In the genomic region with DNA sequence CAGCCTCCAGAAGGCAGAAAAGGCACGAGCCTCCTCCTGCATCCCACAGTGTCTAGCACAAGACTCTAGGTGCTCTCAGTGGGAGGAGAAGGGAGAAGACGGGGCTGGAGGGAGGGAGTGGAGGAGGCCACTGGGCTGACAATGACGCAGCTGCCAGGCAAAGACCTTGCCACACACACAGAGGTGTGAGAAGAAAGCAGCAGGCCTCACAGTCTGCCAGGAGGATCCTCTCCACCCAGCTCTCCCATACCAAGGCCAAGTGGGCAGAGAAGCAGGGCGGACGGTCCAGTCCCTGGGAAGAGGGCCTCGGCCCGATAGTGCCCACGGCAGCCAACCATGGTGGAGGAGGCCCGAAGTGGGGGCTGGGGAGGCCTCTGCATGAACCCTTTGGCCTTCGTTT, we compare ENCODE assay signal across 19 cellular contexts.
DNase-seq lines count a peak whose midpoint lies in the region; FAIRE-seq and TF ChIP-seq lines count a peak whose summit lies in the region.
"Had no signal": no experiment of that assay in that cellular context is flagged by ENCODE, and none has a peak within 500 bp of the region (broad histone marks: within the 10 kb centered on the region; RNA-seq: fewer than 3 reads in every experiment).

No MANE protein-coding gene starts in this region.

- peaks cover 0 to 76% of the 10 kb centered on the region in 2 experiments; a peak in 3 of 4 replicates for H3K79me2 ChIP-seq in H1 (ENCODE audit: control insufficient read depth in 1 of 2, insufficient read depth in 2 of 2, low read length in 2 of 2)

- POLR2A ChIA-PET in H1 (lab: Charles Lee; ENCODE audit: partially characterized antibody), result interaction anchor here (2.3 kb wide), 1 partner anchor 12 kb away, joined by 7 read pairs; no protein-coding TSS in a partner anchor

- TF ChIP-seq CTCF in H1 (IDR thresholded peaks at IDR 0.05; ENCODE audit: control extremely low read depth in 1 of 3, insufficient read depth in 1 of 3, low read depth in 1 of 3, low read length in 3 of 3), result no peak

- H2BK15ac ChIP-seq in H1 (ENCODE audit: low read length) (no peak overlapping the region), mesenchymal stem cell (ENCODE audit: low read depth, poor library complexity, severe bottlenecking) (no peak overlapping the region)

- no peak overlapping the region for H2BK12ac ChIP-seq in H1 (ENCODE audit: low read depth, low read length)
- H2BK12ac ChIP-seq in mesenchymal stem cell (ENCODE audit: low read length in 2 of 2), result no peak overlapping the region

- H3K4me2 ChIP-seq in H1 (ENCODE audit: insufficient read depth in 1 of 2, low read depth in 2 of 2, low read length in 2 of 2) (no peak overlapping the region), mesenchymal stem cell (ENCODE audit: low read length, poor library complexity, severe bottlenecking) (no peak overlapping the region)

- H2AK5ac ChIP-seq in H1 (ENCODE audit: low read depth, low read length) (no peak overlapping the region), mesenchymal stem cell (ENCODE audit: low read length, severe bottlenecking) (no peak overlapping the region)

- TF ChIP-seq POLR2A in H1 (IDR thresholded peaks at IDR 0.05; ENCODE audit: control extremely low read depth in 1 of 2, low read depth in 2 of 2, low read length in 2 of 2), result no peak

- H4K91ac ChIP-seq in H1 (replicated peaks; ENCODE audit: insufficient read length, low read length) (no peak overlapping the region), mesenchymal stem cell (ENCODE audit: low read length) (peak overlapping the region; percentile 36)

- H3K79me1 ChIP-seq in H1 (ENCODE audit: low read depth, low read length) (peaks cover 17% of the 10 kb centered on the region; the same call in 1 of the 2 replicates), mesenchymal stem cell (replicated peaks; ENCODE audit: low read length, poor library complexity, severe bottlenecking) (peaks cover 51% of the 10 kb centered on the region)

- H4K5ac ChIP-seq in H1 (ENCODE audit: insufficient read length, low read depth, low read length), result no peak overlapping the region

- CTCF ChIA-PET in H1 (lab: Charles Lee; ENCODE audit: partially characterized antibody), result interaction anchor here (1.3 to 4.2 kb wide), 5 partner anchors 9 to 21 kb away, joined by 4 to 25 read pairs (median 7); no protein-coding TSS in a partner anchor

- H2AFZ ChIP-seq in H1 (ENCODE audit: low read length) (no peak overlapping the region), mesenchymal stem cell (ENCODE audit: low read depth, low read length) (no peak overlapping the region)

- no peak overlapping the region for H3K9ac ChIP-seq in HUES6 (ENCODE audit: low read length)
- no peak overlapping the region for H3K9ac ChIP-seq in H1 (replicated peaks in 1 of 4; ENCODE audit: extremely low read depth in 1 of 4, low read depth in 3 of 4, low read length in 3 of 4)
- H3K9ac ChIP-seq in mesenchymal stem cell (ENCODE audit: low read length), result no peak overlapping the region

- TF ChIP-seq RAD21 in H1 (IDR thresholded peaks at IDR 0.05 in 1 of 2, conservative IDR thresholded peaks at IDR 0.05 in 1 of 2; ENCODE audit: low read depth in 2 of 2, low read length in 2 of 2), result no peak

- peak overlapping the region; percentile 32; the same call in 1 of the 2 replicates for H2BK5ac ChIP-seq in H1 (ENCODE audit: low read depth, low read length)
- no peak overlapping the region for H2BK5ac ChIP-seq in mesenchymal stem cell (ENCODE audit: low read depth, low read length, poor library complexity, severe bottlenecking)

- H3K4me3 ChIP-seq in HUES6 (ENCODE audit: low read depth, low read length), result no peak overlapping the region
- H3K4me3 ChIP-seq in H1 (ENCODE audit: extremely low read depth in 1 of 4, insufficient read depth in 2 of 4, low read depth in 3 of 4, low read length in 4 of 4), result no peak overlapping the region
- H3K4me3 ChIP-seq in mesenchymal stem cell (ENCODE audit: insufficient read depth in 1 of 2, low read depth in 1 of 2, low read length in 2 of 2), result no peak overlapping the region
- H3K4me3 ChIP-seq: ascending aorta, thoracic aorta had no signal

- H3K18ac ChIP-seq in H1 (ENCODE audit: extremely low read depth, low read length) (no peak overlapping the region; the same call in 1 of the 2 replicates), mesenchymal stem cell (ENCODE audit: low read depth in 1 of 2, low read length in 2 of 2) (peak overlapping the region in 1 of 2 experiments; percentile 1)

- H2BK20ac ChIP-seq in H1 (ENCODE audit: low read length), result no peak overlapping the region

- H2BK120ac ChIP-seq in H1 (replicated peaks; ENCODE audit: low read depth, low read length) (no peak overlapping the region), mesenchymal stem cell (ENCODE audit: low read depth, low read length) (no peak overlapping the region)

- no peaks in the 10 kb centered on the region for H3K23me2 ChIP-seq in H1 (ENCODE audit: low read depth, low read length)

- H3K4ac ChIP-seq in H1 (replicated peaks; ENCODE audit: insufficient read length, low read depth, low read length), result no peak overlapping the region
- H3K4ac ChIP-seq in mesenchymal stem cell (ENCODE audit: low read depth in 1 of 2, low read length in 2 of 2), result no peak overlapping the region

- DNase-seq in H1 (ENCODE audit: low read depth in 1 of 2, low spot score in 2 of 2) (no peak), mesenchymal stem cell (no peak), substantia nigra (lab: John Stamatoyannopoulos, UW) (no peak), HTR-8/SVneo (ENCODE audit: insufficient read length, low spot score) (no peak)
- DNase-seq in stimulated activated naive CD4-positive, alpha-beta T cell treated with Interleukin-2 at 50 U/mL for 16 hours (lab: John Stamatoyannopoulos, UW), result no peak
- no peak for DNase-seq in activated CD8-positive, alpha-beta memory T cell treated with anti-CD3 and anti-CD28 coated beads for 24 hours
- DNase-seq: activated CD4-positive, alpha-beta T cell treated with anti-CD3 and anti-CD28 coated beads, Interleukin-2, amount 50 U/mL, for 48 hours; activated naive CD4-positive, alpha-beta T cell treated with anti-CD3 and anti-CD28 coated beads, Interleukin-2, amount 10 ng/mL, durations not matched to agents 7 days and 5 days; activated T-cell treated with anti-CD3 and anti-CD28 coated beads, Interleukin-2, amount 50 U/mL, for 1 hour; hippocampal formation; NCI-H1105 treated with DMSO at 0.1 percent for 48 hours; NCI-H526 treated with DMSO at 0.1 percent for 48 hours; SHP77 had no signal

- H3K27ac ChIP-seq in HUES6 (ENCODE audit: low read depth, low read length) (0 out of 2 replicates have a peak overlapping the region, but pooled peaks have one; percentile 51), H1 (ENCODE audit: low read depth, low read length) (0 out of 2 replicates have a peak overlapping the region, but pooled peaks have one; percentile 34), mesenchymal stem cell (ENCODE audit: low read length, poor library complexity, severe bottlenecking) (no peak overlapping the region), substantia nigra (ENCODE audit: low read depth, low read length, poor library complexity, severe bottlenecking) (peak overlapping the region; percentile 51)
- H3K27ac ChIP-seq: ascending aorta, thoracic aorta had no signal

- TF ChIP-seq EP300 in H1 (IDR thresholded peaks at IDR 0.05; ENCODE audit: borderline replicate concordance in 1 of 2, low read depth in 2 of 2, low read length in 2 of 2), result no peak

- H3K36me3 ChIP-seq in HUES6 (ENCODE audit: control insufficient read depth, insufficient read depth, low read length) (peaks cover 40% of the 10 kb centered on the region), H1 (ENCODE audit: control insufficient read depth in 2 of 4, insufficient read depth in 4 of 4, low read length in 3 of 4) (peaks cover 0 to 5% (median 4%) of the 10 kb centered on the region in 4 experiments; a peak in 2 of 8 replicates), mesenchymal stem cell (ENCODE audit: control insufficient read depth in 1 of 2, insufficient read depth in 2 of 2, low read depth in 1 of 2, low read length in 2 of 2) (peaks cover 46 to 93% of the 10 kb centered on the region in 2 experiments)

- H4K20me1 ChIP-seq in H1 (replicated peaks in 1 of 2; ENCODE audit: control insufficient read depth in 1 of 2, insufficient read depth in 2 of 2, low read length in 2 of 2), result peaks cover 12 to 33% of the 10 kb centered on the region in 2 experiments

- H3K56ac ChIP-seq in H1 (replicated peaks; ENCODE audit: insufficient read length, low read depth, low read length), result no peak overlapping the region

- H3K4me1 ChIP-seq in HUES6 (ENCODE audit: control insufficient read depth, insufficient read depth, low read length) (peaks cover 16% of the 10 kb centered on the region; the same call in 1 of the 2 replicates), H1 (replicated peaks in 1 of 4; ENCODE audit: control insufficient read depth in 3 of 4, insufficient read depth in 4 of 4, low read length in 3 of 4) (peaks cover 0 to 2% (median 0%) of the 10 kb centered on the region in 4 experiments; a peak in 3 of 7 replicates), mesenchymal stem cell (ENCODE audit: control insufficient read depth, insufficient read depth, low read depth, low read length) (peaks cover 49% of the 10 kb centered on the region)
- H3K4me1 ChIP-seq: ascending aorta had no signal

- H4K8ac ChIP-seq in H1 (ENCODE audit: extremely low read depth, insufficient read depth, low read length), result no peak overlapping the region
- peak overlapping the region; percentile 31 for H4K8ac ChIP-seq in mesenchymal stem cell (ENCODE audit: low read length)

- H3K27me3 ChIP-seq in HUES6 (ENCODE audit: control insufficient read depth, insufficient read depth, low read length), result no peaks in the 10 kb centered on the region
- H3K27me3 ChIP-seq in H1 (replicated peaks in 1 of 4; ENCODE audit: control insufficient read depth in 3 of 4, extremely low read depth in 1 of 4, insufficient read depth in 3 of 4, low read length in 3 of 4), result no peaks in the 10 kb centered on the region
- no peaks in the 10 kb centered on the region for H3K27me3 ChIP-seq in mesenchymal stem cell (ENCODE audit: control insufficient read depth in 1 of 2, insufficient read depth in 1 of 2, low read length in 2 of 2)
- H3K27me3 ChIP-seq: ascending aorta had no signal

- FAIRE-seq in H1 (lab: Jason Lieb, UNC) (no peak), HTR-8/SVneo (lab: Jason Lieb, UNC) (no peak)
- FAIRE-seq: colon, endometrium, islet of Langerhans had no signal

- 89% methylated on average over 10 of the region's 10 CpGs; no CpG with 5 or more reads in 1 of the 2 experiments for WGBS in H1 (ENCODE audit: extremely low coverage in 1 of 2, insufficient coverage in 1 of 2, insufficient read length in 1 of 2, insufficient replicate concordance in 2 of 2, low coverage in 1 of 2, low lambda C conversion rate in 2 of 2, missing lambda C conversion rate in 1 of 2), 2 experiments
- 96% methylated on average over 8 of the region's 10 CpGs for WGBS in mesenchymal stem cell

- H3K9me3 ChIP-seq in HUES6 (ENCODE audit: control insufficient read depth, insufficient read depth, low read depth, low read length), result no peaks in the 10 kb centered on the region
- H3K9me3 ChIP-seq in H1 (ENCODE audit: insufficient read depth in 2 of 2, low read depth in 1 of 2, low read length in 1 of 2), result no peaks in the 10 kb centered on the region
- H3K9me3 ChIP-seq in mesenchymal stem cell (ENCODE audit: control insufficient read depth, low read length), result no peaks in the 10 kb centered on the region
- H3K9me3 ChIP-seq: ascending aorta, thoracic aorta had no signal

- no peak overlapping the region for H3K14ac ChIP-seq in H1 (ENCODE audit: insufficient read length)
- no peak overlapping the region for H3K14ac ChIP-seq in mesenchymal stem cell (ENCODE audit: low read length in 2 of 2)

- H3K23ac ChIP-seq in H1 (ENCODE audit: insufficient read length) (no peak overlapping the region), mesenchymal stem cell (ENCODE audit: low read length in 2 of 2) (no peak overlapping the region)
